In genomic region chr7:272108-272615, GRCh38 we compare ENCODE assay signal across 22 cellular contexts. TPM values are rescaled to one million over a fixed set of nuclear protein-coding genes. Genes with fewer than 3 reads are reported as not detected.
A peak's percentile ranks its signal among the peaks of the same experiment; 100 is the strongest.
DNase-seq lines count a peak whose midpoint lies in the region; ATAC-seq and TF ChIP-seq lines count a peak whose summit lies in the region.
"Had no signal": no experiment of that assay in that cellular context is flagged by ENCODE, and none has a peak within 500 bp of the region (broad histone marks: within the 10 kb centered on the region; RNA-seq: fewer than 3 reads in every experiment).

No MANE protein-coding gene starts in this region.

- intact Hi-C loops in Right ventricle myocardium inferior (cut with DNase I) (no loop called here), cardiac septum (cut with DNase I) (no loop called here)

- no peaks in the 10 kb centered on the region for H3K4me1 Mint-ChIP-seq in glutamatergic neuron (ENCODE audit: low read depth, unreplicated experiment)

- no peak overlapping the region for H3K9ac ChIP-seq in neural cell (ENCODE audit: low read length)

- no peak overlapping the region for H3K4me3 Mint-ChIP-seq in glutamatergic neuron (ENCODE audit: unreplicated experiment)
- H3K4me3 Mint-ChIP-seq: CD8-positive, alpha-beta T cell had no signal

- H4K20me1 ChIP-seq in neural cell (ENCODE audit: insufficient read depth): no peaks in the 10 kb centered on the region

- no peak for TF ChIP-seq RAD21 in neural cell (conservative IDR thresholded peaks at IDR 0.05)

- peaks cover 11% of the 10 kb centered on the region for H3K9me3 ChIP-seq in neural cell (ENCODE audit: low read length)

- H3K4me3 ChIP-seq in neural cell (ENCODE audit: low read length) (no peak overlapping the region), foreskin fibroblast (ENCODE audit: low read depth in 1 of 2, low read length in 2 of 2) (no peak overlapping the region)

- no peak for TF ChIP-seq EP300 in neural cell (conservative IDR thresholded peaks at IDR 0.05; ENCODE audit: poor library complexity, severe bottlenecking)

- H3K27me3 ChIP-seq in neural cell (ENCODE audit: insufficient read depth, low read depth, low read length): no peaks in the 10 kb centered on the region

- no peaks in the 10 kb centered on the region for H3F3A ChIP-seq in neural cell (ENCODE audit: insufficient read depth, low read length, poor library complexity, severe bottlenecking)

- H3K4me2 ChIP-seq in neural cell (ENCODE audit: low read length): no peak overlapping the region

- H3K27me3 Mint-ChIP-seq in glutamatergic neuron (ENCODE audit: unreplicated experiment): peaks cover 23% of the 10 kb centered on the region

- ATAC-seq in Right ventricle myocardium inferior (peak; percentile 16), HG02588 (IDR thresholded peaks at IDR 0.05; ENCODE audit: unreplicated experiment) (no peak)
- ATAC-seq: CD8-positive, alpha-beta T cell had no signal

- H3K27ac Mint-ChIP-seq in glutamatergic neuron (ENCODE audit: unreplicated experiment): no peak overlapping the region
- H3K27ac Mint-ChIP-seq: CD8-positive, alpha-beta T cell had no signal

- H3K9me2 ChIP-seq in neural cell (ENCODE audit: insufficient read depth, low read length): no peaks in the 10 kb centered on the region

- H3K79me2 ChIP-seq in neural cell (replicated peaks; ENCODE audit: insufficient read depth, low read length): no peaks in the 10 kb centered on the region

- no peak overlapping the region for H3K27ac ChIP-seq in neural cell (ENCODE audit: low read length)
- H3K27ac ChIP-seq: 22Rv1 had no signal

- H3K36me3 ChIP-seq in neural cell (ENCODE audit: insufficient read depth, low read length): no peaks in the 10 kb centered on the region

- no peak for TF ChIP-seq CTCF in glutamatergic neuron (IDR thresholded peaks at IDR 0.05; ENCODE audit: partially characterized antibody, unreplicated experiment)
- TF ChIP-seq CTCF in neural cell (IDR thresholded peaks at IDR 0.05; ENCODE audit: poor library complexity, severe bottlenecking): no peak
- no peak for TF ChIP-seq CTCF in foreskin fibroblast (IDR thresholded peaks at IDR 0.05; ENCODE audit: low read depth, low read length)

- DNase-seq in Right ventricle myocardium inferior (ENCODE audit: missing footprints) (peak; percentile 27), cardiac septum (ENCODE audit: low spot score) (no peak), glutamatergic neuron (peak; percentile 4), foreskin fibroblast (no peak), NCI-H526 (lab: John Stamatoyannopoulos, UW) (no peak)
- DNase-seq in activated CD8-positive, alpha-beta memory T cell treated with anti-CD3 and anti-CD28 coated beads for 24 hours: no peak
- DNase-seq: C1 segment of cervical spinal cord; Calu3; CD8-positive, alpha-beta T cell; DMS153; Kasumi-1; NCI-H1694 treated with DMSO at 0.1 percent for 48 hours; NCI-H446; NCI-H526 treated with DMSO at 0.1 percent for 48 hours; OCI-M1 had no signal

- H3K36me3 Mint-ChIP-seq in glutamatergic neuron (ENCODE audit: unreplicated experiment): peaks cover 33% of the 10 kb centered on the region

- no peak overlapping the region for H2AFZ ChIP-seq in neural cell (ENCODE audit: low read depth, low read length)

- H3K9me3 Mint-ChIP-seq in glutamatergic neuron (ENCODE audit: unreplicated experiment): peaks cover 38% of the 10 kb centered on the region

TF ChIP-seq in neural cell, 6 proteins besides CTCF, POLR2A, EP300 and RAD21:
- TF ChIP-seq POLR2AphosphoS5 (IDR thresholded peaks at IDR 0.05): peak; percentile 9
- TF ChIP-seq SMC3 (conservative IDR thresholded peaks at IDR 0.05; ENCODE audit: poor library complexity): no peak

RNA-seq across cellular contexts. Expression of gene FOXL3, which starts 17.8 kb away (rescaled TPM):
- total RNA-seq in Right ventricle myocardium inferior (not detected), cardiac septum (not detected), glutamatergic neuron (ENCODE audit: unreplicated experiment) (not detected)
- polyA plus RNA-seq in neural cell: not detected in 2 replicates
- not detected in 2 replicates for polyA minus RNA-seq in neural cell
- total RNA-seq: Calu3; CD8-positive, alpha-beta T cell; G401; H1; MCF 10A; SK-MEL-5 had no signal
- polyA plus RNA-seq: H1 had no signal

Comparison
In these comparisons a context has a peak if more than half of its experiments do, and no peak if none do; other contexts are left out.
1. DNase-seq: peak in Right ventricle myocardium inferior (single experiment) and glutamatergic neuron (single experiment); none in cardiac septum (single experiment), foreskin fibroblast (0 of 2), NCI-H526 (0 of 2) and activated CD8-positive, alpha-beta memory T cell treated with anti-CD3 and anti-CD28 coated beads for 24 hours (single experiment).